ENCODE assay signal across 1 cellular context in the genomic region with DNA sequence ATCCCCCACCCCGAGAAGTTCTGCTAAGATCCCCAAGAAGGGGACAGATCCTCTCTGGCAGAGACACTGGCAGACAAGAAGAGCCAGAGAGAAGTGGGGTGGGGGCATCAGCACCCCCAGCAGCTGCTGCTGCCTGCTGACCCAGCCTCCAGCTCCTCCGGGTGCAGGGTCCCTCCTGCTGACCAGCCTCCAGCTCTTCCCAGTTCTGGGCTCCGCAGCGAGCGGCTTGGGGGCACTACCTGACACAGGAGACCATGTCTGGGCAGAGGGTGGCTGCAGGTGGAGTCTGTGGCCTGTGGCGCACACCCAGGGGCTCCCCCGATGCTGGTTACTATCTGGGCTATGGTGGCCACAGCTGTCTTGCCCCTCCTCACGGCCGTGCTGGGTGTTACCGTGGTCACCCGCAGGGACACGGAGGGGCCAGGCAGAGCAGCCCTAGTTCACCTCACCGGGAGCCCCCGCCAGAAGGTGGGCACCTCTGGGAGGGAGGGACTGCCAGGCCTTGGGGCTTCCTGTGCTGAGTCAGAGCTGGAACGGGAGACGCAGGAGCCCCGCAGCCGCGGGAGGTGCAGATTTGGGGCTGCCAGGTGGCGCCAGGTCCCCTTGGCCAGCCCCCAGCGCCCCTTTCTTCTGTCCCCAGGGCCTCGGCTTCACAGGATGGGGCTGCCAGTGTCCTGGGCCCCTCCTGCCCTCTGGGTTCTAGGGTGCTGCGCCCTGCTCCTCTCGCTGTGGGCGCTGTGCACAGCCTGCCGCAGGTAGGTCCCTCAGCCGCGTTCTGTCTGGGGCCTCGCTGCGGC.
A peak's percentile ranks its signal among the peaks of the same experiment; 100 is the strongest.
TF ChIP-seq lines count a peak whose summit lies in the region.

No MANE protein-coding gene starts in this region.

TF ChIP-seq in HepG2, 621 proteins besides CTCF, POLR2A, EP300 and RAD21 (continued from another document and continues in another):
- TF ChIP-seq, protein P1, sequence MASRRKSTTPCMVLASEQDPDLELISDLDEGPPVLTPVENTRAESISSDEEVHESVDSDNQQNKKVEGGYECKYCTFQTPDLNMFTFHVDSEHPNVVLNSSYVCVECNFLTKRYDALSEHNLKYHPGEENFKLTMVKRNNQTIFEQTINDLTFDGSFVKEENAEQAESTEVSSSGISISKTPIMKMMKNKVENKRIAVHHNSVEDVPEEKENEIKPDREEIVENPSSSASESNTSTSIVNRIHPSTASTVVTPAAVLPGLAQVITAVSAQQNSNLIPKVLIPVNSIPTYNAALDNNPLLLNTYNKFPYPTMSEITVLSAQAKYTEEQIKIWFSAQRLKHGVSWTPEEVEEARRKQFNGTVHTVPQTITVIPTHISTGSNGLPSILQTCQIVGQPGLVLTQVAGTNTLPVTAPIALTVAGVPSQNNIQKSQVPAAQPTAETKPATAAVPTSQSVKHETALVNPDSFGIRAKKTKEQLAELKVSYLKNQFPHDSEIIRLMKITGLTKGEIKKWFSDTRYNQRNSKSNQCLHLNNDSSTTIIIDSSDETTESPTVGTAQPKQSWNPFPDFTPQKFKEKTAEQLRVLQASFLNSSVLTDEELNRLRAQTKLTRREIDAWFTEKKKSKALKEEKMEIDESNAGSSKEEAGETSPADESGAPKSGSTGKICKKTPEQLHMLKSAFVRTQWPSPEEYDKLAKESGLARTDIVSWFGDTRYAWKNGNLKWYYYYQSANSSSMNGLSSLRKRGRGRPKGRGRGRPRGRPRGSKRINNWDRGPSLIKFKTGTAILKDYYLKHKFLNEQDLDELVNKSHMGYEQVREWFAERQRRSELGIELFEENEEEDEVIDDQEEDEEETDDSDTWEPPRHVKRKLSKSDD (CRISPR knock-in tag; IDR thresholded peaks at IDR 0.05; ENCODE audit: low read depth) = 0 out of 2 replicates have a peak, but pooled peaks have one; percentile 30
- no peak for TF ChIP-seq ZNF124 (CRISPR knock-in tag; IDR thresholded peaks at IDR 0.05)
- TF ChIP-seq ETV5 (CRISPR knock-in tag; IDR thresholded peaks at IDR 0.05; ENCODE audit: borderline replicate concordance) = peak; percentile 25
- TF ChIP-seq JUN (CRISPR knock-in tag; IDR thresholded peaks at IDR 0.05) = peak; percentile 78
- TF ChIP-seq STAG1 (CRISPR knock-in tag; IDR thresholded peaks at IDR 0.05) = peak; percentile 18; the same call in 1 of the 2 replicates
- peak; percentile 51; the same call in 1 of the 2 replicates for TF ChIP-seq ZNF326 (CRISPR knock-in tag; IDR thresholded peaks at IDR 0.05; ENCODE audit: borderline replicate concordance)
- TF ChIP-seq WIZ (CRISPR knock-in tag; IDR thresholded peaks at IDR 0.05) = peak; percentile 2; the same call in 1 of the 2 replicates
- peak; percentile 46; the same call in 1 of the 2 replicates for TF ChIP-seq NR2F2 (IDR thresholded peaks at IDR 0.05; ENCODE audit: borderline replicate concordance, low read depth)
- peak; percentile 99 for TF ChIP-seq AGO2 (optimal IDR thresholded peaks at IDR 0.05; ENCODE audit: low read depth, low read length)
- peak; percentile 37; the same call in 1 of the 2 replicates for TF ChIP-seq CBFB (CRISPR knock-in tag; IDR thresholded peaks at IDR 0.05)
- TF ChIP-seq ZNF570 (CRISPR knock-in tag; IDR thresholded peaks at IDR 0.05; ENCODE audit: borderline replicate concordance) = 0 out of 2 replicates have a peak, but pooled peaks have one; percentile 46
- TF ChIP-seq, protein P2, sequence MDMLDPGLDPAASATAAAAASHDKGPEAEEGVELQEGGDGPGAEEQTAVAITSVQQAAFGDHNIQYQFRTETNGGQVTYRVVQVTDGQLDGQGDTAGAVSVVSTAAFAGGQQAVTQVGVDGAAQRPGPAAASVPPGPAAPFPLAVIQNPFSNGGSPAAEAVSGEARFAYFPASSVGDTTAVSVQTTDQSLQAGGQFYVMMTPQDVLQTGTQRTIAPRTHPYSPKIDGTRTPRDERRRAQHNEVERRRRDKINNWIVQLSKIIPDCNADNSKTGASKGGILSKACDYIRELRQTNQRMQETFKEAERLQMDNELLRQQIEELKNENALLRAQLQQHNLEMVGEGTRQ (IDR thresholded peaks at IDR 0.05; ENCODE audit: low read depth, low read length) = no peak
- TF ChIP-seq, protein P2 (CRISPR knock-in tag; IDR thresholded peaks at IDR 0.05; ENCODE audit: borderline replicate concordance) = no peak
- TF ChIP-seq, protein P3, sequence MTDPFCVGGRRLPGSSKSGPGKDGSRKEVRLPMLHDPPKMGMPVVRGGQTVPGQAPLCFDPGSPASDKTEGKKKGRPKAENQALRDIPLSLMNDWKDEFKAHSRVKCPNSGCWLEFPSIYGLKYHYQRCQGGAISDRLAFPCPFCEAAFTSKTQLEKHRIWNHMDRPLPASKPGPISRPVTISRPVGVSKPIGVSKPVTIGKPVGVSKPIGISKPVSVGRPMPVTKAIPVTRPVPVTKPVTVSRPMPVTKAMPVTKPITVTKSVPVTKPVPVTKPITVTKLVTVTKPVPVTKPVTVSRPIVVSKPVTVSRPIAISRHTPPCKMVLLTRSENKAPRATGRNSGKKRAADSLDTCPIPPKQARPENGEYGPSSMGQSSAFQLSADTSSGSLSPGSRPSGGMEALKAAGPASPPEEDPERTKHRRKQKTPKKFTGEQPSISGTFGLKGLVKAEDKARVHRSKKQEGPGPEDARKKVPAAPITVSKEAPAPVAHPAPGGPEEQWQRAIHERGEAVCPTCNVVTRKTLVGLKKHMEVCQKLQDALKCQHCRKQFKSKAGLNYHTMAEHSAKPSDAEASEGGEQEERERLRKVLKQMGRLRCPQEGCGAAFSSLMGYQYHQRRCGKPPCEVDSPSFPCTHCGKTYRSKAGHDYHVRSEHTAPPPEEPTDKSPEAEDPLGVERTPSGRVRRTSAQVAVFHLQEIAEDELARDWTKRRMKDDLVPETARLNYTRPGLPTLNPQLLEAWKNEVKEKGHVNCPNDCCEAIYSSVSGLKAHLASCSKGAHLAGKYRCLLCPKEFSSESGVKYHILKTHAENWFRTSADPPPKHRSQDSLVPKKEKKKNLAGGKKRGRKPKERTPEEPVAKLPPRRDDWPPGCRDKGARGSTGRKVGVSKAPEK (CRISPR knock-in tag; IDR thresholded peaks at IDR 0.05; ENCODE audit: borderline replicate concordance) = no peak; the same call in 1 of the 2 replicates
- TF ChIP-seq, protein P4, sequence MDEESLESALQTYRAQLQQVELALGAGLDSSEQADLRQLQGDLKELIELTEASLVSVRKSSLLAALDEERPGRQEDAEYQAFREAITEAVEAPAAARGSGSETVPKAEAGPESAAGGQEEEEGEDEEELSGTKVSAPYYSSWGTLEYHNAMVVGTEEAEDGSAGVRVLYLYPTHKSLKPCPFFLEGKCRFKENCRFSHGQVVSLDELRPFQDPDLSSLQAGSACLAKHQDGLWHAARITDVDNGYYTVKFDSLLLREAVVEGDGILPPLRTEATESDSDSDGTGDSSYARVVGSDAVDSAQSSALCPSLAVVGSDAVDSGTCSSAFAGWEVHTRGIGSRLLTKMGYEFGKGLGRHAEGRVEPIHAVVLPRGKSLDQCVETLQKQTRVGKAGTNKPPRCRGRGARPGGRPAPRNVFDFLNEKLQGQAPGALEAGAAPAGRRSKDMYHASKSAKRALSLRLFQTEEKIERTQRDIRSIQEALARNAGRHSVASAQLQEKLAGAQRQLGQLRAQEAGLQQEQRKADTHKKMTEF (CRISPR knock-in tag; IDR thresholded peaks at IDR 0.05) = peak; percentile 66
- TF ChIP-seq ZNF776 (CRISPR knock-in tag; IDR thresholded peaks at IDR 0.05) = peak; percentile 47
- no peak for TF ChIP-seq MBNL3 (CRISPR knock-in tag; conservative IDR thresholded peaks at IDR 0.05)
- TF ChIP-seq, protein P5, sequence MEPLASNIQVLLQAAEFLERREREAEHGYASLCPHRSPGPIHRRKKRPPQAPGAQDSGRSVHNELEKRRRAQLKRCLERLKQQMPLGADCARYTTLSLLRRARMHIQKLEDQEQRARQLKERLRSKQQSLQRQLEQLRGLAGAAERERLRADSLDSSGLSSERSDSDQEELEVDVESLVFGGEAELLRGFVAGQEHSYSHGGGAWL (CRISPR knock-in tag; IDR thresholded peaks at IDR 0.05) = 0 out of 2 replicates have a peak, but pooled peaks have one; percentile 62
- peak; percentile 12; the same call in 1 of the 2 replicates for TF ChIP-seq ARID2 (CRISPR knock-in tag; IDR thresholded peaks at IDR 0.05; ENCODE audit: borderline replicate concordance)
- TF ChIP-seq ZNF83 (CRISPR knock-in tag; IDR thresholded peaks at IDR 0.05; ENCODE audit: borderline replicate concordance) = peak; percentile 87; the same call in 1 of the 2 replicates
- TF ChIP-seq, protein P6, sequence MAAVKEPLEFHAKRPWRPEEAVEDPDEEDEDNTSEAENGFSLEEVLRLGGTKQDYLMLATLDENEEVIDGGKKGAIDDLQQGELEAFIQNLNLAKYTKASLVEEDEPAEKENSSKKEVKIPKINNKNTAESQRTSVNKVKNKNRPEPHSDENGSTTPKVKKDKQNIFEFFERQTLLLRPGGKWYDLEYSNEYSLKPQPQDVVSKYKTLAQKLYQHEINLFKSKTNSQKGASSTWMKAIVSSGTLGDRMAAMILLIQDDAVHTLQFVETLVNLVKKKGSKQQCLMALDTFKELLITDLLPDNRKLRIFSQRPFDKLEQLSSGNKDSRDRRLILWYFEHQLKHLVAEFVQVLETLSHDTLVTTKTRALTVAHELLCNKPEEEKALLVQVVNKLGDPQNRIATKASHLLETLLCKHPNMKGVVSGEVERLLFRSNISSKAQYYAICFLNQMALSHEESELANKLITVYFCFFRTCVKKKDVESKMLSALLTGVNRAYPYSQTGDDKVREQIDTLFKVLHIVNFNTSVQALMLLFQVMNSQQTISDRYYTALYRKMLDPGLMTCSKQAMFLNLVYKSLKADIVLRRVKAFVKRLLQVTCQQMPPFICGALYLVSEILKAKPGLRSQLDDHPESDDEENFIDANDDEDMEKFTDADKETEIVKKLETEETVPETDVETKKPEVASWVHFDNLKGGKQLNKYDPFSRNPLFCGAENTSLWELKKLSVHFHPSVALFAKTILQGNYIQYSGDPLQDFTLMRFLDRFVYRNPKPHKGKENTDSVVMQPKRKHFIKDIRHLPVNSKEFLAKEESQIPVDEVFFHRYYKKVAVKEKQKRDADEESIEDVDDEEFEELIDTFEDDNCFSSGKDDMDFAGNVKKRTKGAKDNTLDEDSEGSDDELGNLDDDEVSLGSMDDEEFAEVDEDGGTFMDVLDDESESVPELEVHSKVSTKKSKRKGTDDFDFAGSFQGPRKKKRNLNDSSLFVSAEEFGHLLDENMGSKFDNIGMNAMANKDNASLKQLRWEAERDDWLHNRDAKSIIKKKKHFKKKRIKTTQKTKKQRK (IDR thresholded peaks at IDR 0.05; ENCODE audit: low read length) = no peak
- TF ChIP-seq, protein P7, sequence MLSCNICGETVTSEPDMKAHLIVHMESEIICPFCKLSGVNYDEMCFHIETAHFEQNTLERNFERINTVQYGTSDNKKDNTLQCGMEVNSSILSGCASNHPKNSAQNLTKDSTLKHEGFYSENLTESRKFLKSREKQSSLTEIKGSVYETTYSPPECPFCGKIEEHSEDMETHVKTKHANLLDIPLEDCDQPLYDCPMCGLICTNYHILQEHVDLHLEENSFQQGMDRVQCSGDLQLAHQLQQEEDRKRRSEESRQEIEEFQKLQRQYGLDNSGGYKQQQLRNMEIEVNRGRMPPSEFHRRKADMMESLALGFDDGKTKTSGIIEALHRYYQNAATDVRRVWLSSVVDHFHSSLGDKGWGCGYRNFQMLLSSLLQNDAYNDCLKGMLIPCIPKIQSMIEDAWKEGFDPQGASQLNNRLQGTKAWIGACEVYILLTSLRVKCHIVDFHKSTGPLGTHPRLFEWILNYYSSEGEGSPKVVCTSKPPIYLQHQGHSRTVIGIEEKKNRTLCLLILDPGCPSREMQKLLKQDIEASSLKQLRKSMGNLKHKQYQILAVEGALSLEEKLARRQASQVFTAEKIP (CRISPR knock-in tag; IDR thresholded peaks at IDR 0.05; ENCODE audit: borderline replicate concordance) = no peak
- no peak for TF ChIP-seq FOXK2 (IDR thresholded peaks at IDR 0.05)
- no peak; the same call in 1 of the 2 replicates for TF ChIP-seq ZNF670 (CRISPR knock-in tag; IDR thresholded peaks at IDR 0.05; ENCODE audit: borderline replicate concordance)
- TF ChIP-seq GATAD1 (CRISPR knock-in tag; IDR thresholded peaks at IDR 0.05) = 0 out of 2 replicates have a peak, but pooled peaks have one; percentile 19
- peak; percentile 83 for TF ChIP-seq PTBP1 (IDR thresholded peaks at IDR 0.05; ENCODE audit: low read depth, low read length, poor library complexity, severe bottlenecking)
- TF ChIP-seq, protein P8, sequence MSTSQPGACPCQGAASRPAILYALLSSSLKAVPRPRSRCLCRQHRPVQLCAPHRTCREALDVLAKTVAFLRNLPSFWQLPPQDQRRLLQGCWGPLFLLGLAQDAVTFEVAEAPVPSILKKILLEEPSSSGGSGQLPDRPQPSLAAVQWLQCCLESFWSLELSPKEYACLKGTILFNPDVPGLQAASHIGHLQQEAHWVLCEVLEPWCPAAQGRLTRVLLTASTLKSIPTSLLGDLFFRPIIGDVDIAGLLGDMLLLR (CRISPR knock-in tag; IDR thresholded peaks at IDR 0.05) = peak; percentile 28
- TF ChIP-seq IRX3 (CRISPR knock-in tag; IDR thresholded peaks at IDR 0.05; ENCODE audit: borderline replicate concordance, low read depth) = 0 out of 2 replicates have a peak, but pooled peaks have one; percentile 17
- TF ChIP-seq, protein P9, sequence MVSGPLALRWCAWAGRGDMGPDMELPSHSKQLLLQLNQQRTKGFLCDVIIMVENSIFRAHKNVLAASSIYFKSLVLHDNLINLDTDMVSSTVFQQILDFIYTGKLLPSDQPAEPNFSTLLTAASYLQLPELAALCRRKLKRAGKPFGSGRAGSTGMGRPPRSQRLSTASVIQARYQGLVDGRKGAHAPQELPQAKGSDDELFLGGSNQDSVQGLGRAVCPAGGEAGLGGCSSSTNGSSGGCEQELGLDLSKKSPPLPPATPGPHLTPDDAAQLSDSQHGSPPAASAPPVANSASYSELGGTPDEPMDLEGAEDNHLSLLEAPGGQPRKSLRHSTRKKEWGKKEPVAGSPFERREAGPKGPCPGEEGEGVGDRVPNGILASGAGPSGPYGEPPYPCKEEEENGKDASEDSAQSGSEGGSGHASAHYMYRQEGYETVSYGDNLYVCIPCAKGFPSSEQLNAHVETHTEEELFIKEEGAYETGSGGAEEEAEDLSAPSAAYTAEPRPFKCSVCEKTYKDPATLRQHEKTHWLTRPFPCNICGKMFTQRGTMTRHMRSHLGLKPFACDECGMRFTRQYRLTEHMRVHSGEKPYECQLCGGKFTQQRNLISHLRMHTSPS (CRISPR knock-in tag; IDR thresholded peaks at IDR 0.05; ENCODE audit: low read depth) = peak; percentile 6; the same call in 1 of the 2 replicates
- TF ChIP-seq RBAK (CRISPR knock-in tag; IDR thresholded peaks at IDR 0.05) = no peak
